In the genomic region with DNA sequence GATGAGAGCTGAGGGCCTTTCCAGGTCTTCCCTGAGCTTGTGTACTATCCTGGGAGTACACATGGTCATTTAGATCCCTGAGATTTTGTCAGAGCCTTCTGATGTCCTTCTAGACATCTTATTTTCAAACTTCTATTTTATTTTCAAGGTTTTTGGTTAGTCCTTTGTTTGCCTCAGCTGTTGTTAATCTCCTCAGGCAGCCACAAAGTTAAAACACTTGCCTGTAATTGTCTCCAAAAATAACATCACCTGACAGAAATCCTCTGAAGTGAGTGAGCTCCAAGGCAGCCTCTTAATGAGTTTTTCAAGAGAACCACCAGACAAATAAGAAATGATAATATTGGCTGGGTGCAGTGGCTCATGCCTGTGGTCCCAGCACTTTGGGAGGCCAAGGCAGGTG, we compare ENCODE assay signal across 43 cellular contexts. TPM values are rescaled to one million over a fixed set of nuclear protein-coding genes. Genes with fewer than 3 reads are reported as not detected.
"Had no signal": no experiment of that assay in that cellular context is flagged by ENCODE, and none has a peak within 500 bp of the region (broad histone marks: within the 10 kb centered on the region; RNA-seq: fewer than 3 reads in every experiment).

No MANE protein-coding gene starts in this region.

- H3K27me3 ChIP-seq: adrenal gland, ascending aorta, brain microvascular endothelial cell, breast epithelium, cardiac muscle cell had no signal

- H3K4me1 ChIP-seq: adrenal gland, ascending aorta, body of pancreas, breast epithelium had no signal

- FAIRE-seq: astrocyte, bronchial epithelial cell had no signal

- H3K36me3 Mint-ChIP-seq: activated naive CD4-positive, alpha-beta T cell treated with anti-CD3 and anti-CD28 coated beads, Interleukin-2, amount 10 ng/mL, durations not matched to agents 7 days and 5 days; activated naive CD4-positive, alpha-beta T cell treated with anti-CD3 and anti-CD28 coated beads, Interleukin-2, amount 50 U/mL, for 24 hours; activated naive CD4-positive, alpha-beta T cell treated with anti-CD3 and anti-CD28 coated beads, Interleukin-2, amount 50 U/mL, for 72 hours; activated naive CD8-positive, alpha-beta T cell; activated naive CD8-positive, alpha-beta T cell treated with anti-CD3 and anti-CD28 coated beads for 36 hours; activated naive CD8-positive, alpha-beta T cell treated with anti-CD3 and anti-CD28 coated beads, Interleukin-2, amount 10 ng/mL, durations not matched to agents 7 days and 5 days; brain had no signal

- H3K9me3 ChIP-seq: adrenal gland, ascending aorta, body of pancreas, breast epithelium had no signal

- H3K36me3 ChIP-seq: adrenal gland, ascending aorta, brain microvascular endothelial cell, breast epithelium, cardiac muscle cell had no signal

- H3K4me3 Mint-ChIP-seq: activated naive CD4-positive, alpha-beta T cell treated with anti-CD3 and anti-CD28 coated beads for 36 hours; activated naive CD4-positive, alpha-beta T cell treated with anti-CD3 and anti-CD28 coated beads, Interleukin-2, amount 10 ng/mL, durations not matched to agents 7 days and 5 days; activated naive CD4-positive, alpha-beta T cell treated with anti-CD3 and anti-CD28 coated beads, Interleukin-2, amount 50 U/mL, for 24 hours; activated naive CD8-positive, alpha-beta T cell; activated naive CD8-positive, alpha-beta T cell treated with anti-CD3 and anti-CD28 coated beads for 36 hours; activated naive CD8-positive, alpha-beta T cell treated with anti-CD3 and anti-CD28 coated beads, Interleukin-2, amount 10 ng/mL, durations not matched to agents 7 days and 5 days; activated naive CD8-positive, alpha-beta T cell treated with anti-CD3 and anti-CD28 coated beads, Interleukin-2, amount 50 U/mL, for 24 hours; activated T-cell treated with anti-CD3 and anti-CD28 coated beads, Interleukin-2, amount 50 U/mL, for 24 hours; activated T-cell treated with anti-CD3 and anti-CD28 coated beads, Interleukin-2, amount 50 U/mL, for 4 hours; activated T-cell treated with anti-CD3 and anti-CD28 coated beads, Interleukin-2, amount 50 U/mL, for 72 hours; activated T-helper 1 cell treated with anti-CD3 and anti-CD28 coated beads, Interleukin-12 subunit alpha, Interleukin-12 subunit beta, Interleukin-2, Interleukin-4 antibody, amounts not matched to agents 30 ng/mL and 10 ng/mL and 1 ng/mL, durations not matched to agents 14 hours and 24 hours and 36 hours; activated T-helper 17 cell treated with anti-CD3 and anti-CD28 coated beads, Interleukin-2, amount 50 U/mL, for 72 hours; brain; central memory CD8-positive, alpha-beta T cell had no signal

- H3K27ac ChIP-seq: adrenal gland, ascending aorta, body of pancreas, brain microvascular endothelial cell, breast epithelium, cardiac muscle cell had no signal

- H3K9me3 Mint-ChIP-seq: activated naive CD4-positive, alpha-beta T cell treated with anti-CD3 and anti-CD28 coated beads for 36 hours; activated naive CD4-positive, alpha-beta T cell treated with anti-CD3 and anti-CD28 coated beads, Interleukin-2, amount 10 ng/mL, durations not matched to agents 7 days and 5 days; activated naive CD4-positive, alpha-beta T cell treated with anti-CD3 and anti-CD28 coated beads, Interleukin-2, amount 50 U/mL, for 24 hours; activated naive CD4-positive, alpha-beta T cell treated with anti-CD3 and anti-CD28 coated beads, Interleukin-2, amount 50 U/mL, for 72 hours; activated naive CD8-positive, alpha-beta T cell treated with anti-CD3 and anti-CD28 coated beads for 36 hours; activated naive CD8-positive, alpha-beta T cell treated with anti-CD3 and anti-CD28 coated beads, Interleukin-2, amount 50 U/mL, for 24 hours; activated T-cell treated with anti-CD3 and anti-CD28 coated beads, Interleukin-2, amount 50 U/mL, for 4 hours; activated T-cell treated with anti-CD3 and anti-CD28 coated beads, Interleukin-2, amount 50 U/mL, for 72 hours; activated T-helper 1 cell treated with anti-CD3 and anti-CD28 coated beads, Interleukin-12 subunit alpha, Interleukin-12 subunit beta, Interleukin-2, Interleukin-4 antibody, amounts not matched to agents 30 ng/mL and 10 ng/mL and 1 ng/mL, durations not matched to agents 14 hours and 24 hours and 36 hours; activated T-helper 17 cell treated with anti-CD3 and anti-CD28 coated beads, Interleukin-2, amount 50 U/mL, for 72 hours; activated T-helper 2 cell treated with anti-CD3 and anti-CD28 coated beads, Interferon-gamma antibody, Interleukin-2, Interleukin-4, amounts not matched to agents 10 μg/mL and 5 μg/mL and 100 μg/mL, durations not matched to agents 14 hours and 24 hours and 36 hours; central memory CD8-positive, alpha-beta T cell had no signal

- H3K4me3 ChIP-seq: adrenal gland, ascending aorta, body of pancreas, breast epithelium, cardiac muscle cell had no signal

- ATAC-seq: activated naive CD4-positive, alpha-beta T cell treated with anti-CD3 and anti-CD28 coated beads, Interleukin-2, amount 50 U/mL, for 72 hours; activated naive CD8-positive, alpha-beta T cell treated with anti-CD3 and anti-CD28 coated beads, Interleukin-2, amount 50 U/mL, for 24 hours; activated T-cell treated with anti-CD3 and anti-CD28 coated beads, Interleukin-2, amount 50 U/mL, for 4 hours; activated T-cell treated with anti-CD3 and anti-CD28 coated beads, Interleukin-2, amount 50 U/mL, for 72 hours; activated T-helper 17 cell treated with anti-CD3 and anti-CD28 coated beads, Interleukin-2, amount 50 U/mL, for 72 hours; body of pancreas had no signal

- H3K4me1 Mint-ChIP-seq: activated naive CD4-positive, alpha-beta T cell treated with anti-CD3 and anti-CD28 coated beads, Interleukin-2, amount 50 U/mL, for 24 hours; activated naive CD8-positive, alpha-beta T cell treated with anti-CD3 and anti-CD28 coated beads for 36 hours; activated naive CD8-positive, alpha-beta T cell treated with anti-CD3 and anti-CD28 coated beads, Interleukin-2, amount 10 ng/mL, durations not matched to agents 7 days and 5 days; activated naive CD8-positive, alpha-beta T cell treated with anti-CD3 and anti-CD28 coated beads, Interleukin-2, amount 50 U/mL, for 24 hours; activated T-helper 17 cell treated with anti-CD3 and anti-CD28 coated beads, Interleukin-2, amount 50 U/mL, for 72 hours; central memory CD8-positive, alpha-beta T cell had no signal

- DNase-seq: activated effector memory CD4-positive, alpha-beta T cell treated with anti-CD3 and anti-CD28 coated beads, Interleukin-2, amount 50 U/mL, for 16 hours; activated effector memory CD4-positive, alpha-beta T cell treated with Interleukin-2 at 50 U/mL for 16 hours; activated gamma-delta T cell; activated gamma-delta T cell treated with Interleukin-2 at 50 U/mL for 16 hours; activated naive CD4-positive, alpha-beta T cell; activated naive CD4-positive, alpha-beta T cell treated with anti-CD3 and anti-CD28 coated beads for 36 hours; activated naive CD4-positive, alpha-beta T cell treated with anti-CD3 and anti-CD28 coated beads, Interleukin-2, amount 10 ng/mL, durations not matched to agents 7 days and 5 days; activated naive CD4-positive, alpha-beta T cell treated with anti-CD3 and anti-CD28 coated beads, Interleukin-2, amount 50 U/mL, for 16 hours; activated naive CD4-positive, alpha-beta T cell treated with Interleukin-2 at 50 U/mL for 16 hours; activated naive CD8-positive, alpha-beta T cell treated with anti-CD3 and anti-CD28 coated beads for 36 hours; activated naive CD8-positive, alpha-beta T cell treated with anti-CD3 and anti-CD28 coated beads, Interleukin-2, amount 10 ng/mL, durations not matched to agents 7 days and 5 days; activated naive CD8-positive, alpha-beta T cell treated with anti-CD3 and anti-CD28 coated beads, Interleukin-2, amount 50 U/mL, for 24 hours; activated T-cell treated with anti-CD3 and anti-CD28 coated beads, Interleukin-2, amount 50 U/mL, for 24 hours; activated T-cell treated with anti-CD3 and anti-CD28 coated beads, Interleukin-2, amount 50 U/mL, for 4 hours; activated T-cell treated with anti-CD3 and anti-CD28 coated beads, Interleukin-2, amount 50 U/mL, for 48 hours; activated T-cell treated with anti-CD3 and anti-CD28 coated beads, Interleukin-2, amount 50 U/mL, for 72 hours; adrenal gland; amniotic stem cell; amygdala; anterior cingulate cortex; aorta; body of pancreas; brain microvascular endothelial cell; caudate nucleus; central memory CD4-positive, alpha-beta T cell; cerebellar nuclear complex had no signal

- H3K27ac Mint-ChIP-seq: activated naive CD4-positive, alpha-beta T cell treated with anti-CD3 and anti-CD28 coated beads for 36 hours; activated naive CD4-positive, alpha-beta T cell treated with anti-CD3 and anti-CD28 coated beads, Interleukin-2, amount 10 ng/mL, durations not matched to agents 7 days and 5 days; activated naive CD4-positive, alpha-beta T cell treated with anti-CD3 and anti-CD28 coated beads, Interleukin-2, amount 50 U/mL, for 24 hours; activated naive CD4-positive, alpha-beta T cell treated with anti-CD3 and anti-CD28 coated beads, Interleukin-2, amount 50 U/mL, for 72 hours; activated naive CD8-positive, alpha-beta T cell; activated naive CD8-positive, alpha-beta T cell treated with anti-CD3 and anti-CD28 coated beads for 36 hours; activated naive CD8-positive, alpha-beta T cell treated with anti-CD3 and anti-CD28 coated beads, Interleukin-2, amount 10 ng/mL, durations not matched to agents 7 days and 5 days; activated naive CD8-positive, alpha-beta T cell treated with anti-CD3 and anti-CD28 coated beads, Interleukin-2, amount 50 U/mL, for 24 hours; activated T-cell treated with anti-CD3 and anti-CD28 coated beads, Interleukin-2, amount 50 U/mL, for 24 hours; activated T-cell treated with anti-CD3 and anti-CD28 coated beads, Interleukin-2, amount 50 U/mL, for 72 hours; activated T-helper 1 cell treated with anti-CD3 and anti-CD28 coated beads, Interleukin-12 subunit alpha, Interleukin-12 subunit beta, Interleukin-2, Interleukin-4 antibody, amounts not matched to agents 30 ng/mL and 10 ng/mL and 1 ng/mL, durations not matched to agents 14 hours and 24 hours and 36 hours; activated T-helper 17 cell treated with anti-CD3 and anti-CD28 coated beads, Interleukin-2, amount 50 U/mL, for 72 hours; activated T-helper 2 cell treated with anti-CD3 and anti-CD28 coated beads, Interferon-gamma antibody, Interleukin-2, Interleukin-4, amounts not matched to agents 10 μg/mL and 5 μg/mL and 100 μg/mL, durations not matched to agents 14 hours and 24 hours and 36 hours; brain had no signal

RNA-seq across cellular contexts. Expression of a gene that starts 43.8 kb away (rescaled TPM):
- total RNA-seq: activated naive CD4-positive, alpha-beta T cell treated with anti-CD3 and anti-CD28 coated beads for 36 hours; activated naive CD4-positive, alpha-beta T cell treated with anti-CD3 and anti-CD28 coated beads, Interleukin-2, amount 50 U/mL, for 72 hours; activated naive CD8-positive, alpha-beta T cell treated with anti-CD3 and anti-CD28 coated beads for 36 hours; activated naive CD8-positive, alpha-beta T cell treated with anti-CD3 and anti-CD28 coated beads, Interleukin-2, amount 10 ng/mL, durations not matched to agents 7 days and 5 days; activated T-cell treated with anti-CD3 and anti-CD28 coated beads, Interleukin-2, amount 50 U/mL, for 4 hours; activated T-cell treated with anti-CD3 and anti-CD28 coated beads, Interleukin-2, amount 50 U/mL, for 72 hours; activated T-helper 1 cell treated with anti-CD3 and anti-CD28 coated beads, Interleukin-12 subunit alpha, Interleukin-12 subunit beta, Interleukin-2, Interleukin-4 antibody, amounts not matched to agents 30 ng/mL and 10 ng/mL and 1 ng/mL, durations not matched to agents 14 hours and 24 hours and 36 hours; activated T-helper 17 cell treated with anti-CD3 and anti-CD28 coated beads, Interleukin-2, amount 50 U/mL, for 72 hours; activated T-helper 2 cell treated with anti-CD3 and anti-CD28 coated beads, Interferon-gamma antibody, Interleukin-2, Interleukin-4, amounts not matched to agents 10 μg/mL and 5 μg/mL and 100 μg/mL, durations not matched to agents 14 hours and 24 hours and 36 hours; adrenal gland; aorta; ascending aorta; astrocyte; body of pancreas; breast epithelium; bronchial epithelial cell; cardiac muscle cell; cardiac septum; cerebellum; chondrocyte had no signal
- polyA plus RNA-seq: adipose tissue, adrenal gland, aorta, cardiac muscle cell had no signal
